In genomic region chr15:93072440-93073394, GRCh38 we compare ENCODE assay signal across 9 cellular contexts. TPM values are rescaled to one million over a fixed set of nuclear protein-coding genes. Genes with fewer than 3 reads are reported as not detected.
DNase-seq lines count a peak whose midpoint lies in the region; ATAC-seq, FAIRE-seq and TF ChIP-seq lines count a peak whose summit lies in the region.
"Had no signal": no experiment of that assay in that cellular context is flagged by ENCODE, and none has a peak within 500 bp of the region (broad histone marks: within the 10 kb centered on the region; RNA-seq: fewer than 3 reads in every experiment).

No MANE protein-coding gene starts in this region.

- peaks cover 6% of the 10 kb centered on the region for H3K4me1 Mint-ChIP-seq in activated T-helper 1 cell treated with anti-CD3 and anti-CD28 coated beads, Interleukin-12 subunit alpha, Interleukin-12 subunit beta, Interleukin-2, Interleukin-4 antibody, amounts not matched to agents 30 ng/mL and 10 ng/mL and 1 ng/mL, durations not matched to agents 14 hours and 24 hours and 36 hours (ENCODE audit: low read depth)

- H3K27ac Mint-ChIP-seq in activated T-helper 1 cell treated with anti-CD3 and anti-CD28 coated beads, Interleukin-12 subunit alpha, Interleukin-12 subunit beta, Interleukin-2, Interleukin-4 antibody, amounts not matched to agents 30 ng/mL and 10 ng/mL and 1 ng/mL, durations not matched to agents 14 hours and 24 hours and 36 hours = no peak overlapping the region

- H3K36me3 ChIP-seq in BLaER1 treated with 17β-estradiol and CSF1 and Interleukin-3, amounts not matched to agents 10 nM and 100 nM = peaks cover 0 to 53% (median 8%) of the 10 kb centered on the region in 11 experiments; a peak in 11 of 22 replicates

- H3K9me3 Mint-ChIP-seq in activated T-helper 1 cell treated with anti-CD3 and anti-CD28 coated beads, Interleukin-12 subunit alpha, Interleukin-12 subunit beta, Interleukin-2, Interleukin-4 antibody, amounts not matched to agents 30 ng/mL and 10 ng/mL and 1 ng/mL, durations not matched to agents 14 hours and 24 hours and 36 hours = no peaks in the 10 kb centered on the region

- H3K27ac ChIP-seq in BLaER1 treated with 17β-estradiol and CSF1 and Interleukin-3, amounts not matched to agents 10 nM and 100 nM = peak overlapping the region in 9 of 11 experiments; percentile 41 to 80 (median 68); a peak in 18 of 22 replicates
- H3K27ac ChIP-seq: HL-60 had no signal

- peaks cover 0 to 99% (median 0%) of the 10 kb centered on the region in 11 experiments; a peak in 8 of 22 replicates for H4K20me1 ChIP-seq in BLaER1 treated with 17β-estradiol and CSF1 and Interleukin-3, amounts not matched to agents 10 nM and 100 nM

- peak overlapping the region; percentile 67 to 82 (median 79); a peak in 21 of 22 replicates for H3K9ac ChIP-seq in BLaER1 treated with 17β-estradiol and CSF1 and Interleukin-3, amounts not matched to agents 10 nM and 100 nM

- TF ChIP-seq POLR2A in H54 (IDR thresholded peaks at IDR 0.05; ENCODE audit: low read depth, low read length) = no peak

- no peaks in the 10 kb centered on the region for H3K36me3 Mint-ChIP-seq in activated T-helper 1 cell treated with anti-CD3 and anti-CD28 coated beads, Interleukin-12 subunit alpha, Interleukin-12 subunit beta, Interleukin-2, Interleukin-4 antibody, amounts not matched to agents 30 ng/mL and 10 ng/mL and 1 ng/mL, durations not matched to agents 14 hours and 24 hours and 36 hours (ENCODE audit: low read depth)

- H3K9me3 ChIP-seq in BLaER1 treated with 17β-estradiol and CSF1 and Interleukin-3, amounts not matched to agents 10 nM and 100 nM (replicated peaks in 1 of 11) = no peaks in the 10 kb centered on the region

- peak overlapping the region; percentile 95 to 100 (median 98) for H3K4me2 ChIP-seq in BLaER1 treated with 17β-estradiol and CSF1 and Interleukin-3, amounts not matched to agents 10 nM and 100 nM

- H3K27me3 Mint-ChIP-seq in activated T-helper 1 cell treated with anti-CD3 and anti-CD28 coated beads, Interleukin-12 subunit alpha, Interleukin-12 subunit beta, Interleukin-2, Interleukin-4 antibody, amounts not matched to agents 30 ng/mL and 10 ng/mL and 1 ng/mL, durations not matched to agents 14 hours and 24 hours and 36 hours (ENCODE audit: insufficient read depth) = peaks cover 54% of the 10 kb centered on the region

- peaks cover 0 to 31% (median 0%) of the 10 kb centered on the region in 11 experiments; a peak in 5 of 22 replicates for H3K27me3 ChIP-seq in BLaER1 treated with 17β-estradiol and CSF1 and Interleukin-3, amounts not matched to agents 10 nM and 100 nM

- ATAC-seq in Right ventricle myocardium inferior = peak; percentile 89
- no peak for ATAC-seq in GM21360 (IDR thresholded peaks at IDR 0.05; ENCODE audit: unreplicated experiment)

- peak overlapping the region; percentile 64 for H3K4me3 Mint-ChIP-seq in activated T-helper 1 cell treated with anti-CD3 and anti-CD28 coated beads, Interleukin-12 subunit alpha, Interleukin-12 subunit beta, Interleukin-2, Interleukin-4 antibody, amounts not matched to agents 30 ng/mL and 10 ng/mL and 1 ng/mL, durations not matched to agents 14 hours and 24 hours and 36 hours

- DNase-seq in HuH-7.5 (ENCODE audit: low spot score) = peak; percentile 74
- DNase-seq in activated T-helper 1 cell treated with anti-CD3 and anti-CD28 coated beads, Interleukin-12 subunit alpha, Interleukin-12 subunit beta, Interleukin-2, Interleukin-4 antibody, amounts not matched to agents 30 ng/mL and 10 ng/mL and 1 ng/mL, durations not matched to agents 14 hours and 24 hours and 36 hours (ENCODE audit: low spot score) = no peak
- DNase-seq in Right ventricle myocardium inferior (ENCODE audit: missing footprints) = peak; percentile 90
- DNase-seq in non-pigmented ciliary epithelial cell (ENCODE audit: low read depth) = peak; percentile 5
- DNase-seq in H54 (ENCODE audit: insufficient read length, low spot score) = no peak
- no peak for DNase-seq in stimulated activated CD4-positive, alpha-beta T cell treated with anti-CD3 and anti-CD28 coated beads, Interleukin-4, amount 100 ng/mL, for 1 hour

- intact Hi-C loops in activated T-helper 1 cell treated with anti-CD3 and anti-CD28 coated beads, Interleukin-12 subunit alpha, Interleukin-12 subunit beta, Interleukin-2, Interleukin-4 antibody, amounts not matched to agents 30 ng/mL and 10 ng/mL and 1 ng/mL, durations not matched to agents 14 hours and 24 hours and 36 hours (cut with micrococcal nuclease) = no loop called here
- intact Hi-C loops in Right ventricle myocardium inferior (cut with DNase I) = loop anchor here (5.0 kb wide), 1 partner anchor 40 kb away; no protein-coding TSS in a partner anchor

- peaks cover 5 to 83% (median 42%) of the 10 kb centered on the region in 10 experiments; a peak in 18 of 20 replicates for H3K4me1 ChIP-seq in BLaER1 treated with 17β-estradiol and CSF1 and Interleukin-3, amounts not matched to agents 10 nM and 100 nM

- no peak for FAIRE-seq in H54 (lab: Jason Lieb, UNC)

- H3K4me3 ChIP-seq in BLaER1 treated with 17β-estradiol and CSF1 and Interleukin-3, amounts not matched to agents 10 nM and 100 nM = peak overlapping the region; percentile 65 to 84 (median 74)

RNA-seq across cellular contexts. Expression of gene RGMA, which starts 16.3 kb away (rescaled TPM):
- total RNA-seq in activated T-helper 1 cell treated with anti-CD3 and anti-CD28 coated beads, Interleukin-12 subunit alpha, Interleukin-12 subunit beta, Interleukin-2, Interleukin-4 antibody, amounts not matched to agents 30 ng/mL and 10 ng/mL and 1 ng/mL, durations not matched to agents 14 hours and 24 hours and 36 hours = 0.34 and 0.54 TPM in 2 replicates
- 35.2 TPM for total RNA-seq in Right ventricle myocardium inferior

Comparison
In these comparisons a context has a peak if more than half of its experiments do, and no peak if none do; other contexts are left out.
1. DNase-seq: peak in HuH-7.5 (single experiment), Right ventricle myocardium inferior (single experiment) and non-pigmented ciliary epithelial cell (single experiment); none in activated T-helper 1 cell treated with anti-CD3 and anti-CD28 coated beads, Interleukin-12 subunit alpha, Interleukin-12 subunit beta, Interleukin-2, Interleukin-4 antibody, amounts not matched to agents 30 ng/mL and 10 ng/mL and 1 ng/mL, durations not matched to agents 14 hours and 24 hours and 36 hours (single experiment), H54 (single experiment) and stimulated activated CD4-positive, alpha-beta T cell treated with anti-CD3 and anti-CD28 coated beads, Interleukin-4, amount 100 ng/mL, for 1 hour (single experiment).
2. RNA of gene RGMA, which starts 16.3 kb away (total RNA-seq): 35.2 TPM in Right ventricle myocardium inferior (single experiment); 0.34 to 0.54 TPM in activated T-helper 1 cell treated with anti-CD3 and anti-CD28 coated beads, Interleukin-12 subunit alpha, Interleukin-12 subunit beta, Interleukin-2, Interleukin-4 antibody, amounts not matched to agents 30 ng/mL and 10 ng/mL and 1 ng/mL, durations not matched to agents 14 hours and 24 hours and 36 hours; every median in the first group is over 10 times any median in the second.